ENCODE assay signal across 31 cellular contexts in genomic region chr3:25153130-25153529, GRCh38.
"Had no signal": no experiment of that assay in that cellular context is flagged by ENCODE, and none has a peak within 500 bp of the region (broad histone marks: within the 10 kb centered on the region; RNA-seq: fewer than 3 reads in every experiment).

No MANE protein-coding gene starts in this region.

- H3K36me3 ChIP-seq: esophagus muscularis mucosa, heart right ventricle, left lung, lower lobe of right lung, neutrophil, prostate gland, stomach, thyroid gland had no signal

- ATAC-seq: activated naive CD8-positive, alpha-beta T cell treated with anti-CD3 and anti-CD28 coated beads, Interleukin-2, amount 50 U/mL, for 24 hours; activated T-cell treated with anti-CD3 and anti-CD28 coated beads, Interleukin-2, amount 50 U/mL, for 4 hours; activated T-helper 17 cell treated with anti-CD3 and anti-CD28 coated beads, Interleukin-2, amount 50 U/mL, for 72 hours; foreskin keratinocyte; heart right ventricle; left lung; lower lobe of right lung; mucosa of descending colon; natural killer cell treated with Interleukin-12 subunit alpha and Interleukin-12 subunit beta and Interleukin-15 and Interleukin-18, amount 100 ng/mL, for 72 hours; stimulated activated naive B cell treated with anti-CD40 and anti-IgM and Interleukin-4, amounts not matched to agents 10 μg/mL and 1 μg/mL and 100 μg/mL, for 72 hours; T-helper 17 cell; WTC11 had no signal

- H3K4me1 Mint-ChIP-seq: activated CD4-positive, alpha-beta memory T cell treated with anti-CD3 and anti-CD28 coated beads, Interleukin-2, amount 10 ng/mL, durations not matched to agents 7 days and 5 days; activated CD4-positive, alpha-beta T cell treated with anti-CD3 and anti-CD28 coated beads, Interleukin-2, amount 10 ng/mL, durations not matched to agents 7 days and 5 days; activated naive CD4-positive, alpha-beta T cell treated with anti-CD3 and anti-CD28 coated beads, Interleukin-2, amount 50 U/mL, for 24 hours; activated naive CD8-positive, alpha-beta T cell treated with anti-CD3 and anti-CD28 coated beads, Interleukin-2, amount 50 U/mL, for 24 hours; activated T-helper 17 cell treated with anti-CD3 and anti-CD28 coated beads, Interleukin-2, amount 50 U/mL, for 72 hours; central memory CD8-positive, alpha-beta T cell; stimulated activated naive B cell treated with anti-CD40 and anti-IgM and Interleukin-4, amounts not matched to agents 10 μg/mL and 1 μg/mL and 100 μg/mL, for 72 hours; T-helper 17 cell had no signal

- H3K27me3 Mint-ChIP-seq: activated CD4-positive, alpha-beta memory T cell treated with anti-CD3 and anti-CD28 coated beads, Interleukin-2, amount 10 ng/mL, durations not matched to agents 7 days and 5 days; activated CD4-positive, alpha-beta T cell treated with anti-CD3 and anti-CD28 coated beads, Interleukin-2, amount 10 ng/mL, durations not matched to agents 7 days and 5 days; activated naive CD4-positive, alpha-beta T cell treated with anti-CD3 and anti-CD28 coated beads, Interleukin-2, amount 50 U/mL, for 24 hours; activated naive CD8-positive, alpha-beta T cell treated with anti-CD3 and anti-CD28 coated beads, Interleukin-2, amount 50 U/mL, for 24 hours; activated T-helper 17 cell treated with anti-CD3 and anti-CD28 coated beads, Interleukin-2, amount 50 U/mL, for 72 hours; central memory CD8-positive, alpha-beta T cell; dendritic cell treated with granulocyte-macrophage colony-stimulating factor and Interleukin-4, amounts not matched to agents 40 ng/mL and 50 ng/mL, for 4 days; stimulated activated naive B cell treated with anti-CD40 and anti-IgM and Interleukin-4, amounts not matched to agents 10 μg/mL and 1 μg/mL and 100 μg/mL, for 72 hours; T-helper 17 cell had no signal

- H3K9me3 Mint-ChIP-seq: activated naive CD4-positive, alpha-beta T cell treated with anti-CD3 and anti-CD28 coated beads, Interleukin-2, amount 50 U/mL, for 24 hours; endodermal cell had no signal

- DNase-seq: activated CD4-positive, alpha-beta memory T cell treated with anti-CD3 and anti-CD28 coated beads, Interleukin-2, amount 10 ng/mL, durations not matched to agents 7 days and 5 days; activated CD4-positive, alpha-beta T cell treated with anti-CD3 and anti-CD28 coated beads for 1 hour; activated CD4-positive, alpha-beta T cell treated with anti-CD3 and anti-CD28 coated beads, Interleukin-2, amount 10 ng/mL, durations not matched to agents 7 days and 5 days; activated naive CD8-positive, alpha-beta T cell treated with anti-CD3 and anti-CD28 coated beads, Interleukin-2, amount 50 U/mL, for 24 hours; activated T-cell treated with anti-CD3 and anti-CD28 coated beads, Interleukin-2, amount 50 U/mL, for 4 hours; amygdala; endodermal cell; heart right ventricle; left lung; lower lobe of right lung; mesenchymal stem cell; mucosa of descending colon; retina; stimulated activated CD4-positive, alpha-beta T cell treated with anti-CD3 and anti-CD28 coated beads, Interleukin-15, amount 100 ng/mL, for 24 hours; stimulated activated CD4-positive, alpha-beta T cell treated with anti-CD3 and anti-CD28 coated beads, Interleukin-2, amount 100 ng/mL, for 24 hours; stimulated activated naive B cell treated with anti-CD40 and anti-IgM and Interleukin-4, amounts not matched to agents 10 μg/mL and 1 μg/mL and 100 μg/mL, for 72 hours; stomach; T-helper 17 cell; T1000; thyroid gland had no signal

- FAIRE-seq: islet of Langerhans had no signal

- H3K27ac Mint-ChIP-seq: activated CD4-positive, alpha-beta memory T cell treated with anti-CD3 and anti-CD28 coated beads, Interleukin-2, amount 10 ng/mL, durations not matched to agents 7 days and 5 days; activated CD4-positive, alpha-beta T cell treated with anti-CD3 and anti-CD28 coated beads, Interleukin-2, amount 10 ng/mL, durations not matched to agents 7 days and 5 days; activated naive CD4-positive, alpha-beta T cell treated with anti-CD3 and anti-CD28 coated beads, Interleukin-2, amount 50 U/mL, for 24 hours; activated naive CD8-positive, alpha-beta T cell treated with anti-CD3 and anti-CD28 coated beads, Interleukin-2, amount 50 U/mL, for 24 hours; activated T-helper 17 cell treated with anti-CD3 and anti-CD28 coated beads, Interleukin-2, amount 50 U/mL, for 72 hours; dendritic cell treated with granulocyte-macrophage colony-stimulating factor and Interleukin-4, amounts not matched to agents 40 ng/mL and 50 ng/mL, for 4 days; endodermal cell; natural killer cell treated with Interleukin-12 subunit alpha and Interleukin-12 subunit beta and Interleukin-15 and Interleukin-18, amount 100 ng/mL, for 72 hours; stimulated activated naive B cell treated with anti-CD40 and anti-IgM and Interleukin-4, amounts not matched to agents 10 μg/mL and 1 μg/mL and 100 μg/mL, for 72 hours; T-helper 17 cell had no signal

- H3K27ac ChIP-seq: foreskin keratinocyte, left lung, lower lobe of right lung, neutrophil, prostate gland, stomach had no signal

- H3K36me3 Mint-ChIP-seq: activated naive CD4-positive, alpha-beta T cell treated with anti-CD3 and anti-CD28 coated beads, Interleukin-2, amount 50 U/mL, for 24 hours; natural killer cell treated with Interleukin-12 subunit alpha and Interleukin-12 subunit beta and Interleukin-15 and Interleukin-18, amount 100 ng/mL, for 72 hours; stimulated activated naive B cell treated with anti-CD40 and anti-IgM and Interleukin-4, amounts not matched to agents 10 μg/mL and 1 μg/mL and 100 μg/mL, for 72 hours; WTC11 had no signal

- H3K4me3 Mint-ChIP-seq: activated CD4-positive, alpha-beta memory T cell treated with anti-CD3 and anti-CD28 coated beads, Interleukin-2, amount 10 ng/mL, durations not matched to agents 7 days and 5 days; activated CD4-positive, alpha-beta T cell treated with anti-CD3 and anti-CD28 coated beads, Interleukin-2, amount 10 ng/mL, durations not matched to agents 7 days and 5 days; activated naive CD4-positive, alpha-beta T cell treated with anti-CD3 and anti-CD28 coated beads, Interleukin-2, amount 50 U/mL, for 24 hours; activated naive CD8-positive, alpha-beta T cell treated with anti-CD3 and anti-CD28 coated beads, Interleukin-2, amount 50 U/mL, for 24 hours; activated T-cell treated with anti-CD3 and anti-CD28 coated beads, Interleukin-2, amount 50 U/mL, for 4 hours; activated T-helper 17 cell treated with anti-CD3 and anti-CD28 coated beads, Interleukin-2, amount 50 U/mL, for 72 hours; central memory CD8-positive, alpha-beta T cell; dendritic cell treated with granulocyte-macrophage colony-stimulating factor and Interleukin-4, amounts not matched to agents 40 ng/mL and 50 ng/mL, for 4 days; endodermal cell; natural killer cell treated with Interleukin-12 subunit alpha and Interleukin-12 subunit beta and Interleukin-15 and Interleukin-18, amount 100 ng/mL, for 72 hours; stimulated activated naive B cell treated with anti-CD40 and anti-IgM and Interleukin-4, amounts not matched to agents 10 μg/mL and 1 μg/mL and 100 μg/mL, for 72 hours; T-helper 17 cell; WTC11 had no signal

- H3K27me3 ChIP-seq: esophagus muscularis mucosa, foreskin keratinocyte, heart right ventricle, left lung, neutrophil, stomach, thyroid gland had no signal

- H3K4me3 ChIP-seq: esophagus muscularis mucosa, heart right ventricle, left lung, lower lobe of right lung, mucosa of descending colon, prostate gland, stomach, thyroid gland had no signal

- H3K4me1 ChIP-seq: foreskin keratinocyte, left lung, lower lobe of right lung, prostate gland had no signal

- H3K9me3 ChIP-seq: esophagus muscularis mucosa, heart right ventricle, left lung, lower lobe of right lung, mucosa of descending colon, neutrophil, prostate gland, stomach, thyroid gland had no signal
